Comparison of ENCODE assay signal across 8 cellular contexts in the genomic region with DNA sequence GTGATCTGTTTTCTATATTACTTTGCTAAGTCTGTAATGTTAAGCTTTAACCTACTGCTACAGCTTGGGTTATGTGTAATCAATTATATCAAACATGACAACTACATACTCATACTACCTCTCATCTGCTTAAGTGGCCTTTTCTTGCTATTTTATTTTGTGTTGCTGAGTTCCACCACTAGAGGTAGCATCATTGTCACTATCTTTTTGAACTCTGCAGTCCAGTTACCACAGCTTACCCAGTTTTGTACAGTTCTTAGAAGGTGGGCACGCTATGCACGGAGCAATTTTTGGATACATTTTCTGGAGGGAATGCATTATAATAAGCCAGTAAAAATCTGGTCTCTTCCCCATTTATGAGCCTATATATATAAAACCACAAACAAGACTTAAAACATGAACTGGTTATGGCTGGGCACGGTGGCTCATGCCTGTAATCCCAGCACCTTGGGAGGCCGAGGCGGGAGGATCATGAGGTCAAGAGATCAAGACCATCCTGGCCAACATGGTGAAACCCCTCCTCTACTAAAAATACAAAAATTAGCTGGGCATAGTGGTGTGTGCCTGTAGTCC.
DNase-seq lines count a peak whose midpoint lies in the region; ATAC-seq lines count a peak whose summit lies in the region.

No MANE protein-coding gene starts in this region.

- no peaks in the 10 kb centered on the region for H3K9me3 Mint-ChIP-seq in activated naive CD8-positive, alpha-beta T cell treated with anti-CD3 and anti-CD28 coated beads, Interleukin-2, amount 50 U/mL, for 24 hours

- ATAC-seq in HG03103 (IDR thresholded peaks at IDR 0.05; ENCODE audit: low read depth, unreplicated experiment) (peak; percentile 63), GM19455 (IDR thresholded peaks at IDR 0.05; ENCODE audit: unreplicated experiment) (no peak)
- ATAC-seq in activated naive CD8-positive, alpha-beta T cell treated with anti-CD3 and anti-CD28 coated beads, Interleukin-2, amount 50 U/mL, for 24 hours, result no peak

- no peaks in the 10 kb centered on the region for H3K27me3 Mint-ChIP-seq in activated naive CD8-positive, alpha-beta T cell treated with anti-CD3 and anti-CD28 coated beads, Interleukin-2, amount 50 U/mL, for 24 hours

- H3K36me3 Mint-ChIP-seq in activated naive CD8-positive, alpha-beta T cell treated with anti-CD3 and anti-CD28 coated beads, Interleukin-2, amount 50 U/mL, for 24 hours (ENCODE audit: low read depth), result no peaks in the 10 kb centered on the region

- H3K4me3 Mint-ChIP-seq in activated naive CD8-positive, alpha-beta T cell treated with anti-CD3 and anti-CD28 coated beads, Interleukin-2, amount 50 U/mL, for 24 hours, result no peak overlapping the region

- DNase-seq in NCI-H2107 treated with DMSO at 0.1 percent for 48 hours (lab: John Stamatoyannopoulos, UW; ENCODE audit: unreplicated experiment) (peak; percentile 51), NCI-H2107 (lab: John Stamatoyannopoulos, UW) (no peak), RPMI8226 (peak; percentile 19), fibroblast of the conjunctiva (ENCODE audit: low read depth) (peak; percentile 36), putamen (ENCODE audit: low spot score) (peak; percentile 60)
- DNase-seq in activated naive CD8-positive, alpha-beta T cell treated with anti-CD3 and anti-CD28 coated beads, Interleukin-2, amount 50 U/mL, for 24 hours, result no peak

- H3K4me1 Mint-ChIP-seq in activated naive CD8-positive, alpha-beta T cell treated with anti-CD3 and anti-CD28 coated beads, Interleukin-2, amount 50 U/mL, for 24 hours, result no peaks in the 10 kb centered on the region

- H3K27ac Mint-ChIP-seq in activated naive CD8-positive, alpha-beta T cell treated with anti-CD3 and anti-CD28 coated beads, Interleukin-2, amount 50 U/mL, for 24 hours, result no peak overlapping the region

Comparison
In these comparisons a context has a peak if more than half of its experiments do, and no peak if none do; other contexts are left out.
1. DNase-seq: peak in NCI-H2107 treated with DMSO at 0.1 percent for 48 hours (single experiment), RPMI8226 (single experiment), fibroblast of the conjunctiva (single experiment) and putamen (single experiment); none in NCI-H2107 (single experiment) and activated naive CD8-positive, alpha-beta T cell treated with anti-CD3 and anti-CD28 coated beads, Interleukin-2, amount 50 U/mL, for 24 hours (single experiment).